Comparison of ENCODE assay signal across 9 cellular contexts in the genomic region with DNA sequence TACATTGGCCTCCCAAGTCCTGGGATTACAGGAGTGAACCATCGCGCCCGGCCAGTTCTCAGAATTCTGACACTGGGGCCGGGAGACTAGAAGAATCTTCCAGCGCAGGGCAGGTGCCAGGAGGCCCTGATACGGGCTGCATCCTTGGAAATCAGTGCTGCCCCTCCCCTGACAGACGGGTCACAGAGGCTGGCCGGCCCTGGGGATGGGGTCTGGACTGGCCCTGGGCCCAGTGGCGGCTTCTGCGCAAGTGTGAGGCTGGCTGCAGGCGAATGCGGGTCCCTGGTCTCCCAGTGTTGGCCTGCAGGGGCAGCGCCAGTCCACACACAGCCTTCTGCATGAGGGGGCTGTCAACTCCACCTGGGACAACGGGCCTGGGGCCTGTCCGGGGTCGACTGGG. TPM values are rescaled to one million over a fixed set of nuclear protein-coding genes. Genes with fewer than 3 reads are reported as not detected.
DNase-seq lines count a peak whose midpoint lies in the region; ATAC-seq and TF ChIP-seq lines count a peak whose summit lies in the region.
"Had no signal": no experiment of that assay in that cellular context is flagged by ENCODE, and none has a peak within 500 bp of the region (broad histone marks: within the 10 kb centered on the region; RNA-seq: fewer than 3 reads in every experiment).

No MANE protein-coding gene starts in this region.

- H3K4me3 ChIP-seq in ascending aorta, result peak overlapping the region in 1 of 2 donors; percentile 85
- H3K4me3 ChIP-seq in lower lobe of right lung, result peak overlapping the region; percentile 72

- H3K4me1 ChIP-seq in ascending aorta (peaks cover 6 to 16% of the 10 kb centered on the region in 2 donors), lower lobe of right lung (peaks cover 33% of the 10 kb centered on the region)

- no peaks in the 10 kb centered on the region for H3K9me3 Mint-ChIP-seq in activated naive CD4-positive, alpha-beta T cell treated with anti-CD3 and anti-CD28 coated beads, Interleukin-2, amount 50 U/mL, for 24 hours
- H3K9me3 Mint-ChIP-seq in activated naive CD4-positive, alpha-beta T cell treated with anti-CD3 and anti-CD28 coated beads, Interleukin-2, amount 50 U/mL, for 72 hours, result no peaks in the 10 kb centered on the region
- H3K9me3 Mint-ChIP-seq in type B pancreatic cell, result no peaks in the 10 kb centered on the region

- ATAC-seq in activated naive CD4-positive, alpha-beta T cell treated with anti-CD3 and anti-CD28 coated beads, Interleukin-2, amount 50 U/mL, for 72 hours, result no peak
- ATAC-seq in lower lobe of right lung, result peak in 1 of 2 donors; percentile 13

- H3K4me1 Mint-ChIP-seq in activated naive CD4-positive, alpha-beta T cell treated with anti-CD3 and anti-CD28 coated beads, Interleukin-2, amount 50 U/mL, for 24 hours, result peaks cover 23% of the 10 kb centered on the region
- H3K4me1 Mint-ChIP-seq in type B pancreatic cell (ENCODE audit: unreplicated experiment), result peaks cover 4% of the 10 kb centered on the region

- intact Hi-C loops in ascending aorta (cut with DNase I), result loop anchor here (5.0 kb wide), 1 partner anchor 164 kb away; a partner anchor contains a TSS
- intact Hi-C loops in lower lobe of right lung (cut with DNase I), result no loop called here

- peaks cover 7% of the 10 kb centered on the region for H3K36me3 Mint-ChIP-seq in activated naive CD4-positive, alpha-beta T cell treated with anti-CD3 and anti-CD28 coated beads, Interleukin-2, amount 50 U/mL, for 24 hours
- H3K36me3 Mint-ChIP-seq in activated naive CD4-positive, alpha-beta T cell treated with anti-CD3 and anti-CD28 coated beads, Interleukin-2, amount 50 U/mL, for 72 hours, result peaks cover 5 to 8% of the 10 kb centered on the region in 2 donors
- H3K36me3 Mint-ChIP-seq in type B pancreatic cell, result peaks cover 12% of the 10 kb centered on the region

- H3K27me3 ChIP-seq in ascending aorta, result no peaks in the 10 kb centered on the region
- no peaks in the 10 kb centered on the region for H3K27me3 ChIP-seq in lower lobe of right lung (ENCODE audit: low read depth)

- no peak overlapping the region for H3K27ac Mint-ChIP-seq in activated naive CD4-positive, alpha-beta T cell treated with anti-CD3 and anti-CD28 coated beads, Interleukin-2, amount 50 U/mL, for 24 hours
- peak overlapping the region in 1 of 2 donors; percentile 76 for H3K27ac Mint-ChIP-seq in activated naive CD4-positive, alpha-beta T cell treated with anti-CD3 and anti-CD28 coated beads, Interleukin-2, amount 50 U/mL, for 72 hours
- H3K27ac Mint-ChIP-seq in type B pancreatic cell, result no peak overlapping the region

- DNase-seq in activated naive CD4-positive, alpha-beta T cell treated with anti-CD3 and anti-CD28 coated beads, Interleukin-2, amount 50 U/mL, for 72 hours (ENCODE audit: low spot score in 2 of 2), result no peak
- DNase-seq in ascending aorta (ENCODE audit: low spot score in 2 of 2) (no peak), lower lobe of right lung (no peak), type B pancreatic cell (ENCODE audit: extremely low spot score, unreplicated experiment) (no peak), pons (ENCODE audit: low spot score) (no peak), hypothalamus (lab: John Stamatoyannopoulos, UW) (no peak), NCI-H774 (lab: John Stamatoyannopoulos, UW) (no peak)

- TF ChIP-seq CTCF in ascending aorta (IDR thresholded peaks at IDR 0.05), result peak in 1 of 3 experiments; percentile 5
- no peak for TF ChIP-seq CTCF in lower lobe of right lung (IDR thresholded peaks at IDR 0.05)
- TF ChIP-seq CTCF in type B pancreatic cell (conservative IDR thresholded peaks at IDR 0.05), result peak; percentile 54

- H3K36me3 ChIP-seq in ascending aorta, result peaks cover 0 to 12% of the 10 kb centered on the region in 2 donors
- H3K36me3 ChIP-seq in lower lobe of right lung, result peaks cover 13% of the 10 kb centered on the region

- H3K27ac ChIP-seq in ascending aorta (peak overlapping the region; percentile 4 to 46), lower lobe of right lung (peak overlapping the region; percentile 74)
- H3K27ac ChIP-seq: SK-N-MC had no signal

- H3K9me3 ChIP-seq in ascending aorta (no peaks in the 10 kb centered on the region), lower lobe of right lung (no peaks in the 10 kb centered on the region)

- peak overlapping the region; percentile 84 for H3K4me3 Mint-ChIP-seq in activated naive CD4-positive, alpha-beta T cell treated with anti-CD3 and anti-CD28 coated beads, Interleukin-2, amount 50 U/mL, for 24 hours
- H3K4me3 Mint-ChIP-seq in type B pancreatic cell, result peak overlapping the region; percentile 83

- no peaks in the 10 kb centered on the region for H3K27me3 Mint-ChIP-seq in activated naive CD4-positive, alpha-beta T cell treated with anti-CD3 and anti-CD28 coated beads, Interleukin-2, amount 50 U/mL, for 24 hours
- H3K27me3 Mint-ChIP-seq in type B pancreatic cell, result no peaks in the 10 kb centered on the region

RNA-seq across cellular contexts. Expression of a gene that starts 0.8 kb away (rescaled TPM):
- 100 to 1,000 TPM in 1 of 2 donors, 10 to 100 TPM in 1; 21.2 to 153 TPM for total RNA-seq in activated naive CD4-positive, alpha-beta T cell treated with anti-CD3 and anti-CD28 coated beads, Interleukin-2, amount 50 U/mL, for 72 hours
- total RNA-seq in ascending aorta (220 TPM), lower lobe of right lung (94.0 TPM), type B pancreatic cell (ENCODE audit: low replicate concordance) (105 and 114 TPM in 2 replicates)

RNA-seq across cellular contexts. Expression of a gene that starts 49.9 kb away (rescaled TPM):
- 10 to 100 TPM; 15.0 to 25.1 TPM for total RNA-seq in activated naive CD4-positive, alpha-beta T cell treated with anti-CD3 and anti-CD28 coated beads, Interleukin-2, amount 50 U/mL, for 72 hours
- total RNA-seq in ascending aorta, result 17.3 TPM
- 25.0 TPM for total RNA-seq in lower lobe of right lung
- 31.1 and 47.6 TPM in 2 replicates for total RNA-seq in type B pancreatic cell (ENCODE audit: low replicate concordance)
